Comparison of ENCODE assay signal across 16 cellular contexts in genomic region chr11:28922351-28922981, GRCh38.
"Had no signal": no experiment of that assay in that cellular context is flagged by ENCODE, and none has a peak within 500 bp of the region (broad histone marks: within the 10 kb centered on the region; RNA-seq: fewer than 3 reads in every experiment).

No MANE protein-coding gene starts in this region.

- H3K4me1 ChIP-seq: adrenal gland, heart right ventricle, left lung, tibial artery had no signal

- H3K36me3 ChIP-seq: adrenal gland, cardiac muscle cell, heart right ventricle, left lung, tibial artery had no signal

- H3K27ac ChIP-seq: adrenal gland, cardiac muscle cell, dorsolateral prefrontal cortex, epithelial cell of prostate, heart right ventricle, left lung, tibial artery had no signal

- H3K4me1 Mint-ChIP-seq: nephron progenitor cell had no signal

- H3K9me3 Mint-ChIP-seq: nephron progenitor cell had no signal

- DNase-seq: activated CD4-positive, alpha-beta T cell treated with anti-CD3 and anti-CD28 coated beads, Interleukin-2, amount 50 U/mL, for 4 hours; activated gamma-delta T cell treated with Interleukin-2 at 50 U/mL for 16 hours; adrenal gland; dorsolateral prefrontal cortex; heart right ventricle; left lung; nephron progenitor cell; nucleus accumbens; stimulated activated CD4-positive, alpha-beta T cell treated with anti-CD3 and anti-CD28 coated beads, Interleukin-2, amount 100 ng/mL, for 24 hours; stimulated activated naive CD4-positive, alpha-beta T cell treated with Interleukin-2 at 50 U/mL for 16 hours; tibial artery had no signal

- H3K27me3 ChIP-seq: adrenal gland, cardiac muscle cell, dorsolateral prefrontal cortex, heart right ventricle, left lung, tibial artery had no signal

- H3K4me3 ChIP-seq: adrenal gland, cardiac muscle cell, dorsolateral prefrontal cortex, heart right ventricle, left lung, tibial artery had no signal

- ATAC-seq: activated naive CD4-positive, alpha-beta T cell treated with anti-CD3 and anti-CD28 coated beads, Interleukin-2, amount 50 U/mL, for 72 hours; heart right ventricle; left lung had no signal

- H3K9me3 ChIP-seq: adrenal gland, tibial artery had no signal

- H3K27ac Mint-ChIP-seq: activated naive CD4-positive, alpha-beta T cell treated with anti-CD3 and anti-CD28 coated beads, Interleukin-2, amount 50 U/mL, for 72 hours; activated T-helper 1 cell treated with anti-CD3 and anti-CD28 coated beads, Interleukin-12 subunit alpha, Interleukin-12 subunit beta, Interleukin-2, Interleukin-4 antibody, amounts not matched to agents 30 ng/mL and 10 ng/mL and 1 ng/mL, durations not matched to agents 14 hours and 24 hours and 36 hours; nephron progenitor cell; T-helper 2 cell treated with Interferon-gamma antibody and Interleukin-4, amounts not matched to agents 5 μg/mL and 100 μg/mL, for 36 hours had no signal

- H3K4me3 Mint-ChIP-seq: activated T-helper 1 cell treated with anti-CD3 and anti-CD28 coated beads, Interleukin-12 subunit alpha, Interleukin-12 subunit beta, Interleukin-2, Interleukin-4 antibody, amounts not matched to agents 30 ng/mL and 10 ng/mL and 1 ng/mL, durations not matched to agents 14 hours and 24 hours and 36 hours; nephron progenitor cell; T-helper 2 cell treated with Interferon-gamma antibody and Interleukin-4, amounts not matched to agents 5 μg/mL and 100 μg/mL, for 36 hours had no signal

- H3K36me3 Mint-ChIP-seq: activated naive CD4-positive, alpha-beta T cell treated with anti-CD3 and anti-CD28 coated beads, Interleukin-2, amount 50 U/mL, for 72 hours had no signal
